Comparison of ENCODE assay signal across 15 cellular contexts in the genomic region with DNA sequence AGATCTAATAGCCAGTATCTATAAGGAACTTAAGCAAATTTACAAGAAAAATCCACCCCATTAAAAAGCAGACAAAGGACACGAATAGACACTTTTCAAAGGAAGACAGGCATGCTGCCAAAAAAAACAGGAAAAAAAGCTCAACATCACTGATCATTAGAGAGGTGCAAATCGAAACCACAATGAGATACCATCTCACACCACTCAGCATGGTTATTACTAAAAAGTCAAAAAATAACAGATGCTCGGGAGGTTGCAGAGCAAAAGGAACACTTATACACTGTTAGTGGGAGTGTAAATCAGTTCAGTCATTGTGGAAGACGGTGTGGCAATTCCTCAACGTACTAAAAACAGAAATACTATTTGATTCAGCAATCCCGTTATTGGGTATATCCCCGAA. TPM values are rescaled to one million over a fixed set of nuclear protein-coding genes. Genes with fewer than 3 reads are reported as not detected.
DNase-seq lines count a peak whose midpoint lies in the region; ATAC-seq, FAIRE-seq and TF ChIP-seq lines count a peak whose summit lies in the region.
"Had no signal": no experiment of that assay in that cellular context is flagged by ENCODE, and none has a peak within 500 bp of the region (broad histone marks: within the 10 kb centered on the region; RNA-seq: fewer than 3 reads in every experiment).

No MANE protein-coding gene starts in this region.

- peak overlapping the region; percentile 59 to 71 (median 59) for H3K4me3 Mint-ChIP-seq in T-cell

- H3K27me3 Mint-ChIP-seq in T-cell: no peaks in the 10 kb centered on the region

- H3K9me3 Mint-ChIP-seq in T-cell: no peaks in the 10 kb centered on the region

- TF ChIP-seq CTCF in fibroblast of the aortic adventitia (IDR thresholded peaks at IDR 0.05; ENCODE audit: insufficient read depth, low read length): no peak
- no peak for TF ChIP-seq CTCF in GM13977 (IDR thresholded peaks at IDR 0.05; ENCODE audit: extremely low read depth, insufficient read depth, missing control alignments)

- H3K36me3 Mint-ChIP-seq in T-cell: peaks cover 53% of the 10 kb centered on the region

- H3K27ac Mint-ChIP-seq in T-cell: peak overlapping the region; percentile 84 to 88

- DNase-seq in NCI-H2081 (lab: John Stamatoyannopoulos, UW) (peak; percentile 33 to 57), NCI-H2081 treated with DMSO at 0.1 percent for 48 hours (lab: John Stamatoyannopoulos, UW) (no peak), GM18507 (ENCODE audit: extremely low spot score, insufficient read length, low read depth) (no peak), T-cell (no peak), fibroblast of the aortic adventitia (ENCODE audit: low read depth) (peak; percentile 1), urothelium cell line (ENCODE audit: low spot score) (no peak), GM13977 (ENCODE audit: low spot score) (no peak), kidney tubule cell (ENCODE audit: low spot score) (no peak)
- DNase-seq: H7, mesenchymal stem cell, MV-4-11, NCI-H524, upper lobe of left lung had no signal

- in situ Hi-C loops in GM13977 (cut with MboI; ENCODE audit: low pct_unique_long_range_greater_than_20kb, low sequenced_read_pairs, unreplicated experiment): no loop called here

- POLR2A ChIA-PET in T-cell (lab: Charles Lee): no interaction called here

- CTCF ChIA-PET in T-cell (lab: Charles Lee): interaction anchor here in 1 of 2 donors (0.8 to 0.9 kb wide), 2 partner anchors 11 kb away, joined by 3 read pairs; no protein-coding TSS in a partner anchor

- H3K4me1 Mint-ChIP-seq in T-cell: peaks cover 42 to 50% (median 47%) of the 10 kb centered on the region in 3 donors

- FAIRE-seq in GM18507 (lab: Jason Lieb, UNC): peak; percentile 63
- FAIRE-seq in urothelium cell line (lab: Jason Lieb, UNC): no peak
- FAIRE-seq: bronchial epithelial cell had no signal

- no peak overlapping the region for H3K4me3 ChIP-seq in fibroblast of the aortic adventitia (ENCODE audit: low read depth, low read length)
- H3K4me3 ChIP-seq: upper lobe of left lung had no signal

- ATAC-seq in T-cell (replicated peaks in 1 of 4): peak in 3 of 4 experiments; percentile 40 to 60 (median 55)
- ATAC-seq: esophagus mucosa had no signal

RNA-seq across cellular contexts. Expression of gene STX8, which starts 9.6 kb away (rescaled TPM):
- 10 to 100 TPM; 34.1 to 65.2 (median 57.8) TPM for total RNA-seq in T-cell
- 59.3 and 77.5 TPM in 2 replicates for total RNA-seq in fibroblast of the aortic adventitia (ENCODE audit: low replicate concordance)

RNA-seq across cellular contexts. Expression of gene CFAP52, which starts 10.4 kb away (rescaled TPM):
- total RNA-seq in T-cell (not detected), fibroblast of the aortic adventitia (ENCODE audit: low replicate concordance) (0.18 and 2.7 TPM in 2 replicates)
- total RNA-seq: bronchial epithelial cell, esophagus mucosa, H7 had no signal

Comparison
In these comparisons a context has a peak if more than half of its experiments do, and no peak if none do; other contexts are left out.
1. DNase-seq: peak in NCI-H2081 (2 of 2) and fibroblast of the aortic adventitia (single experiment); none in NCI-H2081 treated with DMSO at 0.1 percent for 48 hours (single experiment), GM18507 (single experiment), T-cell (0 of 34), urothelium cell line (single experiment), GM13977 (single experiment) and kidney tubule cell (single experiment).